14 cellular contexts compared by ENCODE assay signal in genomic region chr1:225710804-225711203, GRCh38. TPM values are rescaled to one million over a fixed set of nuclear protein-coding genes. Genes with fewer than 3 reads are reported as not detected.
DNase-seq lines count a peak whose midpoint lies in the region; FAIRE-seq and TF ChIP-seq lines count a peak whose summit lies in the region.
"Had no signal": no experiment of that assay in that cellular context is flagged by ENCODE, and none has a peak within 500 bp of the region (broad histone marks: within the 10 kb centered on the region; RNA-seq: fewer than 3 reads in every experiment).

No MANE protein-coding gene starts in this region.

- TF ChIP-seq EP300 in Ishikawa (IDR thresholded peaks at IDR 0.05; ENCODE audit: borderline replicate concordance) (peak; percentile 74; the same call in 1 of the 2 replicates), transverse colon (IDR thresholded peaks at IDR 0.05; ENCODE audit: low read depth) (no peak)

- H3K4me1 ChIP-seq in mammary epithelial cell (ENCODE audit: insufficient read depth, low read length), result peaks cover 29% of the 10 kb centered on the region
- peaks cover 29% of the 10 kb centered on the region for H3K4me1 ChIP-seq in keratinocyte (ENCODE audit: control insufficient read depth, extremely low read depth, insufficient read depth, low read length)
- no peaks in the 10 kb centered on the region for H3K4me1 ChIP-seq in transverse colon

- TF ChIP-seq CTCF in AG10803 (conservative IDR thresholded peaks at IDR 0.05; ENCODE audit: low read length), result no peak
- TF ChIP-seq CTCF in mammary epithelial cell (conservative IDR thresholded peaks at IDR 0.05 in 1 of 2, IDR thresholded peaks at IDR 0.05 in 1 of 2; ENCODE audit: extremely low read depth in 1 of 2, insufficient read depth in 1 of 2, low read depth in 1 of 2, low read length in 2 of 2), result no peak
- no peak for TF ChIP-seq CTCF in keratinocyte (optimal IDR thresholded peaks at IDR 0.05 in 1 of 3, IDR thresholded peaks at IDR 0.05 in 1 of 3, conservative IDR thresholded peaks at IDR 0.05 in 1 of 3; ENCODE audit: extremely low read depth in 1 of 3, insufficient read depth in 2 of 3, low read length in 3 of 3)
- no peak for TF ChIP-seq CTCF in transverse colon (IDR thresholded peaks at IDR 0.05)
- TF ChIP-seq CTCF in nephron progenitor cell (IDR thresholded peaks at IDR 0.05), result no peak

- no peaks in the 10 kb centered on the region for H3K27me3 Mint-ChIP-seq in nephron progenitor cell (ENCODE audit: low read depth, poor library complexity)
- H3K27me3 Mint-ChIP-seq: activated CD8-positive, alpha-beta T cell treated with anti-CD3 and anti-CD28 coated beads for 36 hours had no signal

- FAIRE-seq in keratinocyte (lab: Jason Lieb, UNC), result peak; percentile 92

- H3K4me3 ChIP-seq in AG10803 (ENCODE audit: low read length), result no peak overlapping the region
- no peak overlapping the region for H3K4me3 ChIP-seq in mammary epithelial cell (replicated peaks in 1 of 3; ENCODE audit: insufficient read depth in 1 of 3, low read depth in 2 of 3, low read length in 3 of 3)
- no peak overlapping the region for H3K4me3 ChIP-seq in keratinocyte (ENCODE audit: control insufficient read depth in 2 of 3, extremely low read depth in 1 of 3, insufficient read depth in 2 of 3, low read depth in 1 of 3, low read length in 3 of 3)
- H3K4me3 ChIP-seq in transverse colon, result no peak overlapping the region
- H3K4me3 ChIP-seq: upper lobe of right lung had no signal

- CTCF ChIA-PET in mammary epithelial cell (lab: Charles Lee; ENCODE audit: low non-redundant PET), result no interaction called here
- CTCF ChIA-PET in HEK293T (lab: Yijun Ruan, JAX), result interaction anchor here (1.8 kb wide), 1 partner anchor 10 kb away, joined by 4 read pairs; no protein-coding TSS in a partner anchor

- H3K36me3 Mint-ChIP-seq in nephron progenitor cell (ENCODE audit: low read depth), result no peaks in the 10 kb centered on the region

- H3K79me2 ChIP-seq in mammary epithelial cell (ENCODE audit: insufficient read depth, low read length) (no peaks in the 10 kb centered on the region), keratinocyte (ENCODE audit: control insufficient read depth, insufficient read depth, low read length) (no peaks in the 10 kb centered on the region)

- H3K4me2 ChIP-seq in mammary epithelial cell (ENCODE audit: insufficient read depth, low read depth, low read length) (peak overlapping the region; percentile 4), keratinocyte (ENCODE audit: control insufficient read depth, extremely low read depth, insufficient read depth, low read depth, low read length) (peak overlapping the region; percentile 55)
- H3K4me2 ChIP-seq: KMS-11 had no signal

- 11% methylated on average over 5 of the region's 5 CpGs for WGBS in mammary epithelial cell (ENCODE audit: low coverage, missing lambda C conversion rate)
- WGBS in transverse colon (ENCODE audit: low coverage in 1 of 2), 2 donors, result 69% methylated on average over 5 of the region's 5 CpGs; no CpG with 5 or more reads in 1 of the 2 donors

- H3K4me3 Mint-ChIP-seq in nephron progenitor cell, result no peak overlapping the region
- H3K4me3 Mint-ChIP-seq: activated CD8-positive, alpha-beta T cell treated with anti-CD3 and anti-CD28 coated beads for 36 hours had no signal

- H3K27ac Mint-ChIP-seq in nephron progenitor cell, result no peak overlapping the region
- H3K27ac Mint-ChIP-seq: activated CD8-positive, alpha-beta T cell treated with anti-CD3 and anti-CD28 coated beads for 36 hours had no signal

- no peaks in the 10 kb centered on the region for H3K9me3 Mint-ChIP-seq in nephron progenitor cell
- H3K9me3 Mint-ChIP-seq: activated CD8-positive, alpha-beta T cell treated with anti-CD3 and anti-CD28 coated beads for 36 hours had no signal

- H2AFZ ChIP-seq in mammary epithelial cell (ENCODE audit: low read depth, low read length) (no peak overlapping the region), keratinocyte (ENCODE audit: control insufficient read depth, low read length) (no peak overlapping the region)

- intact Hi-C loops in mammary epithelial cell (cut with micrococcal nuclease) (no loop called here), transverse colon (cut with DNase I; ENCODE audit: low total_unique reads) (no loop called here)

- POLR2A ChIA-PET in HEK293T (lab: Yijun Ruan, JAX), result interaction anchor here (1.0 to 1.4 kb wide), 3 partner anchors 8 to 67 kb away, joined by 3 to 5 read pairs (median 3); partner anchors contain the start of gene SRP9

- H3K36me3 ChIP-seq in mammary epithelial cell (ENCODE audit: insufficient read depth, low read length) (no peaks in the 10 kb centered on the region), keratinocyte (ENCODE audit: control insufficient read depth in 2 of 2, extremely low read depth in 1 of 2, insufficient read depth in 2 of 2, low read length in 2 of 2) (no peaks in the 10 kb centered on the region), transverse colon (no peaks in the 10 kb centered on the region)
- H3K36me3 ChIP-seq: upper lobe of right lung had no signal

- no peak overlapping the region for H3K9ac ChIP-seq in mammary epithelial cell (ENCODE audit: insufficient read depth, low read length)
- no peak overlapping the region for H3K9ac ChIP-seq in keratinocyte (ENCODE audit: control insufficient read depth, extremely low read depth, insufficient read depth, low read length)
- H3K9ac ChIP-seq: KMS-11 had no signal

- H3K27me3 ChIP-seq in mammary epithelial cell (ENCODE audit: insufficient read depth, low read length) (no peaks in the 10 kb centered on the region), keratinocyte (ENCODE audit: control insufficient read depth, extremely low read depth, insufficient read depth, low read length) (peaks cover 11% of the 10 kb centered on the region), transverse colon (no peaks in the 10 kb centered on the region)
- H3K27me3 ChIP-seq: upper lobe of right lung had no signal

- H3K4me1 Mint-ChIP-seq in nephron progenitor cell, result peaks cover 9% of the 10 kb centered on the region

- H4K20me1 ChIP-seq in mammary epithelial cell (ENCODE audit: insufficient read depth, low read length) (no peaks in the 10 kb centered on the region), keratinocyte (ENCODE audit: control insufficient read depth, extremely low read depth, insufficient read depth, low read length) (no peaks in the 10 kb centered on the region)

- no peak for TF ChIP-seq RAD21 in Ishikawa (IDR thresholded peaks at IDR 0.05; ENCODE audit: low read depth)

- H3K9me3 ChIP-seq in mammary epithelial cell (replicated peaks; ENCODE audit: insufficient read depth, low read length) (no peaks in the 10 kb centered on the region), keratinocyte (ENCODE audit: control insufficient read depth, low read depth, low read length) (no peaks in the 10 kb centered on the region), transverse colon (no peaks in the 10 kb centered on the region)
- H3K9me3 ChIP-seq: upper lobe of right lung had no signal

- TF ChIP-seq POLR2A in transverse colon (IDR thresholded peaks at IDR 0.05), result no peak

- no TSS peak for BruUV-seq in mammary epithelial cell (replicated peaks; lab: Mats Ljungman, UMichigan)

- DNase-seq in AG10803 (ENCODE audit: low read depth) (peak; percentile 54), mammary epithelial cell (peak; percentile 76), keratinocyte (ENCODE audit: low read depth, low spot score) (peak; percentile 71), transverse colon (no peak), HEK293T (ENCODE audit: extremely low spot score) (no peak), nephron progenitor cell (no peak), NCI-H128 (lab: John Stamatoyannopoulos, UW; ENCODE audit: unreplicated experiment) (no peak)
- DNase-seq: activated CD8-positive, alpha-beta T cell treated with anti-CD3 and anti-CD28 coated beads for 36 hours; central memory CD4-positive, alpha-beta T cell; NCI-H2107; T-helper 1 cell; upper lobe of right lung had no signal

- in situ Hi-C loops in mammary epithelial cell (cut with MboI; ENCODE audit: low sequenced_read_pairs in 2 of 2) (no loop called here), transverse colon (cut with MboI; ENCODE audit: low pct_ligation_motif_present in 1 of 4, low pct_unique_long_range_greater_than_20kb in 1 of 4, low sequenced_read_pairs in 3 of 4) (no loop called here)

- dilution Hi-C loops in mammary epithelial cell (cut with HindIII; ENCODE audit: low sequenced_read_pairs), result no loop called here
- dilution Hi-C loops in keratinocyte (cut with MboI; ENCODE audit: extremely low pct_ligation_motif_present, low sequenced_read_pairs), result no loop called here

- no peak overlapping the region for H3K27ac ChIP-seq in mammary epithelial cell (ENCODE audit: insufficient read depth, low read depth, low read length)
- H3K27ac ChIP-seq in keratinocyte (ENCODE audit: control insufficient read depth, insufficient read depth, low read length), result no peak overlapping the region
- H3K27ac ChIP-seq in transverse colon, result no peak overlapping the region
- H3K27ac ChIP-seq: KMS-11, upper lobe of right lung had no signal

- H3K9me1 ChIP-seq in keratinocyte (ENCODE audit: control insufficient read depth, extremely low read depth, insufficient read depth, low read length), result peaks cover 3% of the 10 kb centered on the region

TF ChIP-seq in Ishikawa, 13 proteins besides CTCF, POLR2A, EP300 and RAD21 (continues in another document):
- TF ChIP-seq TEAD4 (IDR thresholded peaks at IDR 0.05), result peak; percentile 59; the same call in 1 of the 2 replicates
- TF ChIP-seq TCF12 (IDR thresholded peaks at IDR 0.05; ENCODE audit: low read depth), result peak; percentile 57; the same call in 1 of the 2 replicates

TF ChIP-seq in HEK293T, 16 proteins besides CTCF, POLR2A, EP300 and RAD21:
- no peak for TF ChIP-seq LEF1 (IDR thresholded peaks at IDR 0.05; ENCODE audit: borderline replicate concordance)

RNA-seq across cellular contexts. Expression of gene ENAH, which starts 57.9 kb away (rescaled TPM):
- total RNA-seq in mammary epithelial cell (100 to 1,000 TPM; 109 to 117 TPM), transverse colon (100 to 1,000 TPM in 1 of 4 donors, 10 to 100 TPM in 3; 14.7 to 140 (median 33.9) TPM)
- polyA plus RNA-seq in mammary epithelial cell (37.1 TPM), keratinocyte (50.2 to 63.8 TPM (median 61.0 TPM) in 3 replicates)
- polyA minus RNA-seq in mammary epithelial cell (48.6 TPM), keratinocyte (25.2 to 127 TPM (median 102 TPM) in 3 replicates)
- 65.7 TPM for polyA plus RNA-seq in keratinocyte (2011; ENCODE audit: low read depth)
- 69.5 and 113 TPM in 2 replicates for polyA plus RNA-seq in keratinocyte (2011; cell fraction: cytosol; rRNA removed)
- polyA plus RNA-seq in keratinocyte (2011; cell fraction: nucleus; rRNA removed), result 63.6 and 76.8 TPM in 2 replicates
- 33.5 and 59.5 TPM in 2 replicates for polyA plus RNA-seq in keratinocyte (2012; ENCODE audit: low replicate concordance)
- polyA minus RNA-seq in keratinocyte (2011; cell fraction: cytosol; rRNA and poly(A)+ RNA removed), result 50.5 TPM
- polyA minus RNA-seq in keratinocyte (2011; cell fraction: nucleus; rRNA and poly(A)+ RNA removed), result 26.5 and 63.1 TPM in 2 replicates

Comparison
In these comparisons a context has a peak if more than half of its experiments do, and no peak if none do; other contexts are left out.
1. DNase-seq: peak in AG10803 (single experiment), mammary epithelial cell (single experiment) and keratinocyte (single experiment); none in transverse colon (single experiment), HEK293T (single experiment), nephron progenitor cell (single experiment) and NCI-H128 (single experiment).